Comparison of ENCODE assay signal across 11 cellular contexts in genomic region chr12:5374691-5375090, GRCh38. TPM values are rescaled to one million over a fixed set of nuclear protein-coding genes. Genes with fewer than 3 reads are reported as not detected.
"Had no signal": no experiment of that assay in that cellular context is flagged by ENCODE, and none has a peak within 500 bp of the region (broad histone marks: within the 10 kb centered on the region; RNA-seq: fewer than 3 reads in every experiment).

No MANE protein-coding gene starts in this region.

- ATAC-seq: GM23338, HCT116 had no signal

- H3K36me3 ChIP-seq: HAP-1 had no signal

- H3K9me3 ChIP-seq: HAP-1 had no signal

- H3K4me1 ChIP-seq: HAP-1 had no signal

- H3K4me3 ChIP-seq: GM23248, GM23338, HAP-1 had no signal

- FAIRE-seq: H1, H54 had no signal

- H3K27ac ChIP-seq: GM23248 had no signal

- DNase-seq: GM23248, GOT3, H7, H9, HCEC 1CT, HFFc6 had no signal

RNA-seq across cellular contexts. Expression of gene NTF3, which starts 57.2 kb away (rescaled TPM):
- total RNA-seq: GM23338 had no signal
